33 cellular contexts compared by ENCODE assay signal in genomic region chr1:5688479-5689077, GRCh38.
DNase-seq lines count a peak whose midpoint lies in the region; ATAC-seq, FAIRE-seq and TF ChIP-seq lines count a peak whose summit lies in the region.
"Had no signal": no experiment of that assay in that cellular context is flagged by ENCODE, and none has a peak within 500 bp of the region (broad histone marks: within the 10 kb centered on the region; RNA-seq: fewer than 3 reads in every experiment).

No MANE protein-coding gene starts in this region.

- CTCF ChIA-PET in CD4-positive, alpha-beta memory T cell (lab: Charles Lee; ENCODE audit: partially characterized antibody): no interaction called here

- TF ChIP-seq CTCF in VCaP (conservative IDR thresholded peaks at IDR 0.05) (no peak), keratinocyte (optimal IDR thresholded peaks at IDR 0.05 in 1 of 3, IDR thresholded peaks at IDR 0.05 in 1 of 3, conservative IDR thresholded peaks at IDR 0.05 in 1 of 3; ENCODE audit: extremely low read depth in 1 of 3, insufficient read depth in 2 of 3, low read length in 3 of 3) (no peak), transverse colon (IDR thresholded peaks at IDR 0.05) (no peak)

- H3K27ac ChIP-seq in VCaP (peak overlapping the region; percentile 85), keratinocyte (ENCODE audit: control insufficient read depth, insufficient read depth, low read length) (no peak overlapping the region), transverse colon (peak overlapping the region in 3 of 4 donors; percentile 0 to 49 (median 44))
- H3K27ac ChIP-seq in CD4-positive, alpha-beta memory T cell (ENCODE audit: low read depth, low read length): no peak overlapping the region
- H3K27ac ChIP-seq: 22Rv1, esophagus muscularis mucosa, heart left ventricle had no signal

- H3K27me3 ChIP-seq in keratinocyte (ENCODE audit: control insufficient read depth, extremely low read depth, insufficient read depth, low read length): peaks cover 9% of the 10 kb centered on the region
- peaks cover 8% of the 10 kb centered on the region for H3K27me3 ChIP-seq in transverse colon
- no peaks in the 10 kb centered on the region for H3K27me3 ChIP-seq in CD4-positive, alpha-beta memory T cell (ENCODE audit: insufficient read depth, low read length)

- H3K4me3 ChIP-seq in keratinocyte (ENCODE audit: control insufficient read depth in 2 of 3, extremely low read depth in 1 of 3, insufficient read depth in 2 of 3, low read depth in 1 of 3, low read length in 3 of 3) (no peak overlapping the region), transverse colon (no peak overlapping the region)
- H3K4me3 ChIP-seq in CD4-positive, alpha-beta memory T cell (ENCODE audit: low read length in 2 of 2): no peak overlapping the region
- H3K4me3 ChIP-seq: esophagus muscularis mucosa, GM23338, heart left ventricle had no signal

- H4K20me1 ChIP-seq in keratinocyte (ENCODE audit: control insufficient read depth, extremely low read depth, insufficient read depth, low read length): no peaks in the 10 kb centered on the region

- H3K9me3 ChIP-seq in keratinocyte (ENCODE audit: control insufficient read depth, low read depth, low read length) (no peaks in the 10 kb centered on the region), transverse colon (no peaks in the 10 kb centered on the region)
- H3K9me3 ChIP-seq in CD4-positive, alpha-beta memory T cell (ENCODE audit: control insufficient read depth in 1 of 2, low read length in 2 of 2): no peaks in the 10 kb centered on the region
- H3K9me3 ChIP-seq: esophagus muscularis mucosa, heart left ventricle had no signal

- TF ChIP-seq EP300 in transverse colon (IDR thresholded peaks at IDR 0.05; ENCODE audit: low read depth): no peak

- TF ChIP-seq POLR2A in transverse colon (IDR thresholded peaks at IDR 0.05): no peak

- in situ Hi-C loops in transverse colon (cut with MboI; ENCODE audit: low pct_ligation_motif_present in 1 of 4, low pct_unique_long_range_greater_than_20kb in 1 of 4, low sequenced_read_pairs in 3 of 4): no loop called here

- no peak for FAIRE-seq in keratinocyte (lab: Jason Lieb, UNC)

- no peaks in the 10 kb centered on the region for H3K79me2 ChIP-seq in keratinocyte (ENCODE audit: control insufficient read depth, insufficient read depth, low read length)

- intact Hi-C loops in transverse colon (cut with DNase I; ENCODE audit: low total_unique reads): no loop called here
- intact Hi-C loops in CD4-positive, alpha-beta memory T cell (cut with micrococcal nuclease): no loop called here

- no peak overlapping the region for H3K9ac ChIP-seq in keratinocyte (ENCODE audit: control insufficient read depth, extremely low read depth, insufficient read depth, low read length)

- no peaks in the 10 kb centered on the region for H3K9me1 ChIP-seq in keratinocyte (ENCODE audit: control insufficient read depth, extremely low read depth, insufficient read depth, low read length)

- 36 to 48% methylated on average over 7 to 19 of the region's 19 CpGs for WGBS in transverse colon (ENCODE audit: low coverage in 1 of 2), 2 donors

- H3K9me3 Mint-ChIP-seq in CD4-positive, alpha-beta memory T cell: peaks cover 0 to 5% (median 0%) of the 10 kb centered on the region in 8 donors
- H3K9me3 Mint-ChIP-seq: activated naive CD8-positive, alpha-beta T cell treated with anti-CD3 and anti-CD28 coated beads for 36 hours; naive thymus-derived CD8-positive, alpha-beta T cell had no signal

- H3K36me3 ChIP-seq in keratinocyte (ENCODE audit: control insufficient read depth in 2 of 2, extremely low read depth in 1 of 2, insufficient read depth in 2 of 2, low read length in 2 of 2) (no peaks in the 10 kb centered on the region), transverse colon (no peaks in the 10 kb centered on the region)
- H3K36me3 ChIP-seq in CD4-positive, alpha-beta memory T cell (ENCODE audit: insufficient read depth, low read length): no peaks in the 10 kb centered on the region
- H3K36me3 ChIP-seq: esophagus muscularis mucosa, heart left ventricle had no signal

- no peak for ATAC-seq in HG03469 (IDR thresholded peaks at IDR 0.05; ENCODE audit: unreplicated experiment)
- ATAC-seq: GM23338; heart left ventricle; naive thymus-derived CD8-positive, alpha-beta T cell had no signal

- H3K36me3 Mint-ChIP-seq in CD4-positive, alpha-beta memory T cell: no peaks in the 10 kb centered on the region
- H3K36me3 Mint-ChIP-seq: activated naive CD8-positive, alpha-beta T cell treated with anti-CD3 and anti-CD28 coated beads for 36 hours; naive thymus-derived CD8-positive, alpha-beta T cell had no signal

- H3K4me3 Mint-ChIP-seq in CD4-positive, alpha-beta memory T cell: peak overlapping the region in 2 of 8 donors; percentile 3 to 6
- H3K4me3 Mint-ChIP-seq: activated CD4-positive, alpha-beta T cell treated with anti-CD3 and anti-CD28 coated beads, Interleukin-2, amount 10 ng/mL, durations not matched to agents 7 days and 5 days; activated naive CD8-positive, alpha-beta T cell treated with anti-CD3 and anti-CD28 coated beads for 36 hours; GM23338; naive thymus-derived CD8-positive, alpha-beta T cell had no signal

- peaks cover 1 to 4% (median 2%) of the 10 kb centered on the region in 4 donors for H3K4me1 Mint-ChIP-seq in CD4-positive, alpha-beta memory T cell
- H3K4me1 Mint-ChIP-seq: activated CD4-positive, alpha-beta T cell treated with anti-CD3 and anti-CD28 coated beads, Interleukin-2, amount 10 ng/mL, durations not matched to agents 7 days and 5 days had no signal

- DNase-seq in DMS153 (lab: John Stamatoyannopoulos, UW) (peak; percentile 40), DMS153 treated with DMSO at 0.1 percent for 48 hours (lab: John Stamatoyannopoulos, UW; ENCODE audit: unreplicated experiment) (no peak), keratinocyte (ENCODE audit: low read depth, low spot score) (no peak), transverse colon (peak; percentile 67), NCI-H146 (lab: John Stamatoyannopoulos, UW) (no peak)
- no peak for DNase-seq in CD4-positive, alpha-beta memory T cell
- DNase-seq: activated CD4-positive, alpha-beta T cell treated with anti-CD3 and anti-CD28 coated beads, Interleukin-2, amount 10 ng/mL, durations not matched to agents 7 days and 5 days; activated effector memory CD4-positive, alpha-beta T cell treated with Interleukin-2 at 50 U/mL for 16 hours; activated naive CD8-positive, alpha-beta T cell treated with anti-CD3 and anti-CD28 coated beads for 36 hours; activated T-cell treated with anti-CD3 and anti-CD28 coated beads, Interleukin-2, amount 50 U/mL, for 1 hour; anterior cingulate cortex; C1 segment of cervical spinal cord; Calu3; caudate nucleus; dermis blood vessel endothelial cell; foreskin fibroblast; heart left ventricle; midbrain; naive thymus-derived CD8-positive, alpha-beta T cell; NCI-H1436; NCI-H2081 treated with DMSO at 0.1 percent for 48 hours; NCI-H345; NCI-H69; occipital lobe; stimulated activated CD4-positive, alpha-beta T cell treated with anti-CD3 and anti-CD28 coated beads, Interleukin-15, amount 100 ng/mL, for 24 hours; stimulated activated CD4-positive, alpha-beta T cell treated with anti-CD3 and anti-CD28 coated beads, Interleukin-4, amount 100 ng/mL, for 4 hours; T1000; trophoblast cell had no signal

- H3K4me1 ChIP-seq in keratinocyte (ENCODE audit: control insufficient read depth, extremely low read depth, insufficient read depth, low read length) (peaks cover 11% of the 10 kb centered on the region), transverse colon (peaks cover 0 to 17% (median 0%) of the 10 kb centered on the region in 4 donors)
- peaks cover 3% of the 10 kb centered on the region for H3K4me1 ChIP-seq in CD4-positive, alpha-beta memory T cell (ENCODE audit: insufficient read depth, low read length)
- H3K4me1 ChIP-seq: heart left ventricle had no signal

- dilution Hi-C loops in keratinocyte (cut with MboI; ENCODE audit: extremely low pct_ligation_motif_present, low sequenced_read_pairs): no loop called here

- POLR2A ChIA-PET in CD4-positive, alpha-beta memory T cell (lab: Charles Lee; ENCODE audit: partially characterized antibody): no interaction called here

- peaks cover 2 to 19% of the 10 kb centered on the region in 2 donors for H3K27me3 Mint-ChIP-seq in CD4-positive, alpha-beta memory T cell
- H3K27me3 Mint-ChIP-seq: activated CD4-positive, alpha-beta T cell treated with anti-CD3 and anti-CD28 coated beads, Interleukin-2, amount 10 ng/mL, durations not matched to agents 7 days and 5 days had no signal

- H2AFZ ChIP-seq in keratinocyte (ENCODE audit: control insufficient read depth, low read length): peak overlapping the region; percentile 6
- H2AFZ ChIP-seq: GM23338 had no signal

- no peak overlapping the region for H3K4me2 ChIP-seq in keratinocyte (ENCODE audit: control insufficient read depth, extremely low read depth, insufficient read depth, low read depth, low read length)
- H3K4me2 ChIP-seq: GM23338 had no signal

- H3K27ac Mint-ChIP-seq in CD4-positive, alpha-beta memory T cell: no peak overlapping the region
- H3K27ac Mint-ChIP-seq: activated CD4-positive, alpha-beta T cell treated with anti-CD3 and anti-CD28 coated beads, Interleukin-2, amount 10 ng/mL, durations not matched to agents 7 days and 5 days; activated naive CD8-positive, alpha-beta T cell treated with anti-CD3 and anti-CD28 coated beads for 36 hours; GM23338 had no signal

Comparison
In these comparisons a context has a peak if more than half of its experiments do, and no peak if none do; other contexts are left out.
1. DNase-seq: peak in DMS153 (single experiment) and transverse colon (single experiment); none in DMS153 treated with DMSO at 0.1 percent for 48 hours (single experiment), keratinocyte (single experiment), NCI-H146 (single experiment) and CD4-positive, alpha-beta memory T cell (0 of 5).
2. H3K27ac ChIP-seq: peak in VCaP (single experiment) and transverse colon (3 of 4); none in keratinocyte (single experiment) and CD4-positive, alpha-beta memory T cell (single experiment).